ENCODE assay signal across 1 cellular context in the genomic region with DNA sequence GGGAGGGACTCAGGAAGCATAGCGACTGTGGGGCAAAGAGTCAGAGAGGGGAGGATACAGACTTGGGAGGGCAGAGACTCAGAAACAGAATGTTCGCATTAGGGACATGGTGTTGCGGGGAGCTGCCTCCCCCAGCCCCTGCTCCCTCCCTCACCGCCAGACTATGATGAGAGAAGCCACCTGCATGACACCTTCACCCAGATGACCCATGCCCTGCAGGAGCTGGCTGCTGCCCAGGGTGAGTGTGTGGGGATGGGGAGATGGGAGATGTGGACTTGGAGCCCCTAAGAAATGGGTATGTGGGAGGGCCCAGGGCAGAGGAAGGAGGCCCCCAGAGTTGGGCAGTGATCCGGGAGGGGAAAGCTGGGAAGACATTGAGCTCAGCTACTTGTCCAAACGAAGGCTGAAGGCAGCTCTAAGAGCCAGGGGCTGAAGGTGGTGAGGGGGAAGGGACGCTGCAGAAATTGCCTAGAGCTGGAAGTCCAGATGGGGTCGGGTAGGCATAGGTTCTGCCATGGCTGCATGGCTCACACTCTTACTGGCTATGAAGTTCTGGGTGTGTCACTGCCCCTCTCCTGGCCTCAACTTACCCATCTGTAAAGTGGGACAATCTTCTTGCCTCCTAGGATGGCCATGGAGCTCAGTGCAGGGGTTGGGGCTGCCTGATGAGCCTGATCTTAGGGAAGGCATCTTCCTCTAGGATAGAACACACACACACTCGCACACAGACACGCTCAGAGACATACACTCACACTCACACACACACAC.
TF ChIP-seq lines count a peak whose summit lies in the region.

No MANE protein-coding gene starts in this region.

TF ChIP-seq in K562, 482 proteins besides CTCF, POLR2A, EP300 and RAD21:
- peak; percentile 92 for TF ChIP-seq RBM25 (IDR thresholded peaks at IDR 0.05; ENCODE audit: low read depth, low read length, severe bottlenecking)
- TF ChIP-seq KDM1A (IDR thresholded peaks at IDR 0.05) = peak in 1 of 2 experiments; percentile 60; a peak in 2 of 4 replicates
- peak; percentile 84 for TF ChIP-seq BCOR (IDR thresholded peaks at IDR 0.05)
- no peak for TF ChIP-seq KDM4B (IDR thresholded peaks at IDR 0.05; ENCODE audit: borderline replicate concordance in 2 of 2, low read depth in 1 of 2)
- peak; percentile 61; the same call in 1 of the 2 replicates for TF ChIP-seq ADNP (tag; IDR thresholded peaks at IDR 0.05)
- TF ChIP-seq HMGN3 (IDR thresholded peaks at IDR 0.05; ENCODE audit: borderline replicate concordance, extremely low read depth, insufficient read length, low read depth, low read length) = no peak
- TF ChIP-seq RCOR1 (IDR thresholded peaks at IDR 0.05; ENCODE audit: borderline replicate concordance in 1 of 2, low read depth in 2 of 2, low read length in 2 of 2) = 0 out of 4 replicates have a peak, but pooled peaks of 1 of the 2 experiments have one; percentile 22
